8 cellular contexts compared by ENCODE assay signal in the genomic region with DNA sequence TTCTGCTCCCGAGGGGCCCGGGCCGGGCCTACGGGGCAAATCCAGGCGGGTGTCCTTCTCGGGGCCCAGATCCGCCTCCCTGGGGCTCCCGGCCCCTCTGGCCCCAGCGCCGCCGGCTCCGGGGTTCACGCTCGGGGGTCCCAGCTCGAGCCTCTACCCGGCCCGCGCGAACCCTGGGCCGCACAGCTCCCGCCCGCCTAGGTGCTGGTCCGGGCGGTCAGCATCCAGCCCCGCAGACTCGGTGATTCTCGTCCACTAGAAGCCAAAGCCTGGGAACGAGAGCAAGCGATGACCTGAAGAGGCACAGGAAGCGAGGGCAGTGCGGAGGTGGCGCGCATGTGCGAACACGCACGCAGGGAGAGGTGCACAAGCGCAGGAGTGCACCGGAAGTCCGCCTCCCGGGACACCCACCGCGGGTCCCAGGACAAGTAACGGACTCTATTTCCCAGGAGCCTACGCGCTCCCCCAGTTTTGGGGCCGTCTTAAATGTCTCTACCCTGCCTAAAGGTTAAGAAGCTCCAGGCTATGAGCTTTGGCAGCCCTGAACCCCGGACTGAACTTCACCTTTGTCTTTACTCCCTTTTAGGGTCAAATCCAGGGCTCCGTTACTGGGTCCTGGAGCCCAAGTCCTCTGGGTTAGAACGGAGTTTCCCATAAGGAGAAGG. TPM values are rescaled to one million over a fixed set of nuclear protein-coding genes. Genes with fewer than 3 reads are reported as not detected.
DNase-seq lines count a peak whose midpoint lies in the region; ATAC-seq and TF ChIP-seq lines count a peak whose summit lies in the region.
"Not testable (repeated sequence)": the region's sequence is repeated elsewhere in the genome, so short reads cannot be mapped to it uniquely, and the experiment has no call there.

Gene POM121C (minus strand): TSS at position 321 of the 665 bp plus-strand sequence. CDS start 44,803 bp downstream, outside the sequence.

- H3K79me2 ChIP-seq in SU-DHL-6 (ENCODE audit: insufficient read depth, low read length): peaks cover 23% of the 10 kb centered on the region; the same call in 1 of the 2 replicates
- H3K79me2 ChIP-seq in trophoblast cell (ENCODE audit: control insufficient read depth, insufficient read depth, low read length, poor library complexity): not testable (repeated sequence)

- H3K27ac ChIP-seq in SU-DHL-6 (ENCODE audit: low read depth, low read length): peak within 1 kb of the TSS; percentile 36
- peak within 1 kb of the TSS; percentile 48 for H3K27ac ChIP-seq in trophoblast cell (ENCODE audit: low read depth, low read length)
- H3K27ac ChIP-seq in tibial nerve: peak within 1 kb of the TSS; percentile 51 to 87 (median 78)

- H2BK120ac ChIP-seq in trophoblast cell (ENCODE audit: insufficient read depth, low read length, poor library complexity): not testable (repeated sequence)

- not testable (repeated sequence) for H3K27me3 ChIP-seq in SU-DHL-6 (ENCODE audit: low read length); trophoblast cell (ENCODE audit: insufficient read depth, low read length); tibial nerve

- H4K20me1 ChIP-seq in SU-DHL-6 (ENCODE audit: low read depth, low read length): not testable (repeated sequence)

- not testable (repeated sequence) for H3F3A ChIP-seq in SU-DHL-6 (ENCODE audit: insufficient read depth)

- H4K12ac ChIP-seq in trophoblast cell (ENCODE audit: low read depth, low read length): peak within 1 kb of the TSS; percentile 73

- H3K4me3 Mint-ChIP-seq in activated naive CD8-positive, alpha-beta T cell treated with anti-CD3 and anti-CD28 coated beads, Interleukin-2, amount 10 ng/mL, durations not matched to agents 7 days and 5 days: peak within 1 kb of the TSS; percentile 91

- H3K36me3 ChIP-seq in SU-DHL-6 (ENCODE audit: low read length); trophoblast cell (ENCODE audit: control insufficient read depth in 1 of 2, insufficient read depth in 2 of 2, low read length in 2 of 2); tibial nerve: not testable (repeated sequence)

- H3K9ac ChIP-seq in SU-DHL-6 (ENCODE audit: low read length): peak within 1 kb of the TSS; percentile 74
- peak within 1 kb of the TSS; percentile 89 for H3K9ac ChIP-seq in trophoblast cell (ENCODE audit: low read length)

- POLR2A ChIA-PET in activated naive CD8-positive, alpha-beta T cell treated with anti-CD3 and anti-CD28 coated beads, Interleukin-2, amount 10 ng/mL, durations not matched to agents 7 days and 5 days (lab: Charles Lee): interaction anchor here (0.6 kb wide), 1 partner anchor 241 kb away, joined by 4 read pairs; no protein-coding TSS in a partner anchor

- peak within 1 kb of the TSS; percentile 53 for H3K14ac ChIP-seq in trophoblast cell (ENCODE audit: low read length)

- peak within 1 kb of the TSS; percentile 77 for H3K27ac Mint-ChIP-seq in activated naive CD8-positive, alpha-beta T cell treated with anti-CD3 and anti-CD28 coated beads, Interleukin-2, amount 10 ng/mL, durations not matched to agents 7 days and 5 days

- TF ChIP-seq POLR2A in tibial nerve (IDR thresholded peaks at IDR 0.05): peak in 1 of 2 donors; percentile 33

- not testable (repeated sequence) for H3K9me3 Mint-ChIP-seq in activated naive CD8-positive, alpha-beta T cell treated with anti-CD3 and anti-CD28 coated beads, Interleukin-2, amount 10 ng/mL, durations not matched to agents 7 days and 5 days

- H2BK5ac ChIP-seq in trophoblast cell (ENCODE audit: low read depth, low read length, poor library complexity): not testable (repeated sequence)

- not testable (repeated sequence) for H3K23ac ChIP-seq in trophoblast cell (ENCODE audit: low read length)

- peak within 1 kb of the TSS; percentile 83 for H3K4me3 ChIP-seq in GM12865 (ENCODE audit: low read depth, low read length)
- peak within 1 kb of the TSS; percentile 81 for H3K4me3 ChIP-seq in SU-DHL-6 (ENCODE audit: insufficient read depth, low read length, poor library complexity, severe bottlenecking)
- H3K4me3 ChIP-seq in trophoblast cell (ENCODE audit: low read depth, low read length): peak within 1 kb of the TSS; percentile 90
- H3K4me3 ChIP-seq in tibial nerve: peak within 1 kb of the TSS; percentile 54 to 86 (median 66)

- peak within 1 kb of the TSS; percentile 67 for H3K18ac ChIP-seq in trophoblast cell (ENCODE audit: low read length)

- H3K4me1 ChIP-seq in trophoblast cell (ENCODE audit: control insufficient read depth in 1 of 2, insufficient read depth in 2 of 2, low read length in 2 of 2); tibial nerve: not testable (repeated sequence)

- H4K91ac ChIP-seq in trophoblast cell (ENCODE audit: low read depth, low read length): peak within 1 kb of the TSS; percentile 60

- H3K4ac ChIP-seq in trophoblast cell (ENCODE audit: low read depth, low read length): peak within 1 kb of the TSS; percentile 65

- ATAC-seq in HG02759 (IDR thresholded peaks at IDR 0.05; ENCODE audit: unreplicated experiment) (peak; percentile 100), Right ventricle myocardium superior (ENCODE audit: poor library complexity) (peak; percentile 100)
- ATAC-seq in activated naive CD8-positive, alpha-beta T cell treated with anti-CD3 and anti-CD28 coated beads, Interleukin-2, amount 10 ng/mL, durations not matched to agents 7 days and 5 days (ENCODE audit: low read depth): peak; percentile 100

- peak within 1 kb of the TSS; percentile 74 for H4K8ac ChIP-seq in trophoblast cell (ENCODE audit: low read depth, low read length)

- TF ChIP-seq EP300 in tibial nerve (IDR thresholded peaks at IDR 0.05): peak; percentile 63 to 84

- H2AFZ ChIP-seq in SU-DHL-6 (ENCODE audit: low read depth, low read length, severe bottlenecking) (peak within 1 kb of the TSS; percentile 57), trophoblast cell (ENCODE audit: insufficient read depth, low read length, poor library complexity) (peak within 1 kb of the TSS; percentile 20)

- not testable (repeated sequence) for H2AK5ac ChIP-seq in trophoblast cell (ENCODE audit: low read length)

- not testable (repeated sequence) for H3K79me1 ChIP-seq in trophoblast cell (ENCODE audit: low read length)

- intact Hi-C loops in Right ventricle myocardium superior (cut with DNase I): not testable (repeated sequence)

- H3K4me2 ChIP-seq in SU-DHL-6 (ENCODE audit: low read depth, low read length, poor library complexity, severe bottlenecking) (peak within 1 kb of the TSS; percentile 52), trophoblast cell (ENCODE audit: low read length) (peak within 1 kb of the TSS; percentile 79)

- not testable (repeated sequence) for H3K36me3 Mint-ChIP-seq in activated naive CD8-positive, alpha-beta T cell treated with anti-CD3 and anti-CD28 coated beads, Interleukin-2, amount 10 ng/mL, durations not matched to agents 7 days and 5 days

- not testable (repeated sequence) for H3K9me3 ChIP-seq in SU-DHL-6 (ENCODE audit: insufficient read depth, low read length); trophoblast cell (ENCODE audit: insufficient read depth, low read depth, low read length); tibial nerve

- no CpG with 5 or more reads among the region's 49 CpGs for WGBS in trophoblast cell (ENCODE audit: extremely low coverage, insufficient coverage, insufficient read length)
- 1% methylated on average over 8 to 39 of the region's 49 CpGs for WGBS in tibial nerve, 2 donors

- not testable (repeated sequence) for H2BK12ac ChIP-seq in trophoblast cell (ENCODE audit: low read length)

- not testable (repeated sequence) for H3K4me1 Mint-ChIP-seq in activated naive CD8-positive, alpha-beta T cell treated with anti-CD3 and anti-CD28 coated beads, Interleukin-2, amount 10 ng/mL, durations not matched to agents 7 days and 5 days

- peak; percentile 95 for DNase-seq in GM12865 (ENCODE audit: low read depth)
- DNase-seq in NCI-H128 (lab: John Stamatoyannopoulos, UW; ENCODE audit: unreplicated experiment): peak; percentile 68
- DNase-seq in activated naive CD8-positive, alpha-beta T cell treated with anti-CD3 and anti-CD28 coated beads, Interleukin-2, amount 10 ng/mL, durations not matched to agents 7 days and 5 days: peak; percentile 84
- DNase-seq in Right ventricle myocardium superior: peak; percentile 96
- peak; percentile 91 to 92 for DNase-seq in trophoblast cell
- DNase-seq in tibial nerve (ENCODE audit: low spot score in 2 of 2): peak; percentile 78 to 79

- not testable (repeated sequence) for H3K9me2 ChIP-seq in SU-DHL-6 (replicated peaks; ENCODE audit: insufficient read depth, low read length)

- not testable (repeated sequence) for H3K27me3 Mint-ChIP-seq in activated naive CD8-positive, alpha-beta T cell treated with anti-CD3 and anti-CD28 coated beads, Interleukin-2, amount 10 ng/mL, durations not matched to agents 7 days and 5 days

- TF ChIP-seq CTCF in GM12865 (IDR thresholded peaks at IDR 0.05; ENCODE audit: insufficient read depth, low read depth, low read length, missing control alignments); SU-DHL-6 (IDR thresholded peaks at IDR 0.05; ENCODE audit: insufficient read depth, low read length, poor library complexity, severe bottlenecking); tibial nerve (IDR thresholded peaks at IDR 0.05): not testable (repeated sequence)

RNA-seq across cellular contexts. Expression of gene POM121C, which starts in this region (rescaled TPM):
- 10 to 100 TPM; 82.2 to 87.3 TPM for total RNA-seq in activated naive CD8-positive, alpha-beta T cell treated with anti-CD3 and anti-CD28 coated beads, Interleukin-2, amount 10 ng/mL, durations not matched to agents 7 days and 5 days
- total RNA-seq in Right ventricle myocardium superior: 17.9 TPM
- 48.4 and 49.6 TPM in 2 replicates for polyA plus RNA-seq in trophoblast cell (2013)
- total RNA-seq in tibial nerve: 10 to 100 TPM in 3 of 4 donors, 1 to 10 TPM in 1; 9.4 to 28.5 (median 21.1) TPM

Comparison
In these comparisons a context has a peak if more than half of its experiments do, and no peak if none do; other contexts are left out.
1. Peak in every context shown above with its lines: DNase-seq, ATAC-seq, H3K4me3 ChIP-seq and H3K27ac ChIP-seq.